Comparison of ENCODE assay signal across 1 cellular context in genomic region chr13:113584205-113584869, GRCh38.
TF ChIP-seq lines count a peak whose summit lies in the region.

A gene with protein sequence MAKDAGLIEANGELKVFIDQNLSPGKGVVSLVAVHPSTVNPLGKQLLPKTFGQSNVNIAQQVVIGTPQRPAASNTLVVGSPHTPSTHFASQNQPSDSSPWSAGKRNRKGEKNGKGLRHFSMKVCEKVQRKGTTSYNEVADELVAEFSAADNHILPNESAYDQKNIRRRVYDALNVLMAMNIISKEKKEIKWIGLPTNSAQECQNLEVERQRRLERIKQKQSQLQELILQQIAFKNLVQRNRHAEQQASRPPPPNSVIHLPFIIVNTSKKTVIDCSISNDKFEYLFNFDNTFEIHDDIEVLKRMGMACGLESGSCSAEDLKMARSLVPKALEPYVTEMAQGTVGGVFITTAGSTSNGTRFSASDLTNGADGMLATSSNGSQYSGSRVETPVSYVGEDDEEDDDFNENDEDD (plus strand): TSS chr13:113584753. CDS start chr13:113585838, 1,085 bp downstream.

TF ChIP-seq in GM12878, 131 proteins besides CTCF, POLR2A, EP300 and RAD21 (continued from another document and continues in another):
- TF ChIP-seq CHD2 (IDR thresholded peaks at IDR 0.05; ENCODE audit: borderline replicate concordance, low read depth, low read length) (no peak), TCF12 (IDR thresholded peaks at IDR 0.05; ENCODE audit: low read depth, low read length) (0 out of 2 replicates have a peak, but pooled peaks have one; percentile 5), KAT2A (conservative IDR thresholded peaks at IDR 0.05; ENCODE audit: control insufficient read depth, low read depth, low read length) (no peak), SPI1 (IDR thresholded peaks at IDR 0.05; ENCODE audit: borderline replicate concordance, insufficient read depth, low read depth, low read length) (no peak), ZNF384 (IDR thresholded peaks at IDR 0.05; ENCODE audit: borderline replicate concordance, low read depth, low read length) (no peak), POLR2AphosphoS5 (IDR thresholded peaks at IDR 0.05; ENCODE audit: low read length) (no peak), SUZ12 (IDR thresholded peaks at IDR 0.05; ENCODE audit: unreplicated experiment) (no peak), STAT3 (IDR thresholded peaks at IDR 0.05; ENCODE audit: low read depth, low read length) (no peak), BCLAF1 (IDR thresholded peaks at IDR 0.05) (no peak), ZBTB40 (IDR thresholded peaks at IDR 0.05; ENCODE audit: borderline replicate concordance) (no peak), SIN3A (IDR thresholded peaks at IDR 0.05; ENCODE audit: low read depth, low read length) (no peak), KDM1A (IDR thresholded peaks at IDR 0.05; ENCODE audit: borderline replicate concordance) (peak; percentile 36; the same call in 1 of the 2 replicates), TCF3 (IDR thresholded peaks at IDR 0.05; ENCODE audit: borderline replicate concordance, insufficient read depth, low read depth, low read length) (no peak), RB1 (IDR thresholded peaks at IDR 0.05; ENCODE audit: borderline replicate concordance) (peak; percentile 99), PAX8 (IDR thresholded peaks at IDR 0.05) (no peak), BCL11A (IDR thresholded peaks at IDR 0.05; ENCODE audit: low read depth, low read length) (no peak), PAX5 (IDR thresholded peaks at IDR 0.05; ENCODE audit: borderline replicate concordance, low read depth, low read length) (no peak), HDAC2 (IDR thresholded peaks at IDR 0.05) (no peak), ATF7 (IDR thresholded peaks at IDR 0.05; ENCODE audit: low read depth) (no peak), ZZZ3 (IDR thresholded peaks at IDR 0.05; ENCODE audit: control insufficient read depth, insufficient read length, low read depth) (no peak), IKZF1 (conservative IDR thresholded peaks at IDR 0.05) (peak; percentile 69), EED (IDR thresholded peaks at IDR 0.05; ENCODE audit: low read depth) (no peak), SRF (IDR thresholded peaks at IDR 0.05; ENCODE audit: low read depth in 2 of 2, low read length in 2 of 2) (no peak), CEBPB (IDR thresholded peaks at IDR 0.05; ENCODE audit: borderline replicate concordance in 1 of 2, low read depth in 2 of 2, low read length in 2 of 2) (no peak), STAT1 (conservative IDR thresholded peaks at IDR 0.05) (no peak)
- TF ChIP-seq, protein P1, sequence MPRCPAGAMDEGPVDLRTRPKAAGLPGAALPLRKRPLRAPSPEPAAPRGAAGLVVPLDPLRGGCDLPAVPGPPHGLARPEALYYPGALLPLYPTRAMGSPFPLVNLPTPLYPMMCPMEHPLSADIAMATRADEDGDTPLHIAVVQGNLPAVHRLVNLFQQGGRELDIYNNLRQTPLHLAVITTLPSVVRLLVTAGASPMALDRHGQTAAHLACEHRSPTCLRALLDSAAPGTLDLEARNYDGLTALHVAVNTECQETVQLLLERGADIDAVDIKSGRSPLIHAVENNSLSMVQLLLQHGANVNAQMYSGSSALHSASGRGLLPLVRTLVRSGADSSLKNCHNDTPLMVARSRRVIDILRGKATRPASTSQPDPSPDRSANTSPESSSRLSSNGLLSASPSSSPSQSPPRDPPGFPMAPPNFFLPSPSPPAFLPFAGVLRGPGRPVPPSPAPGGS (IDR thresholded peaks at IDR 0.05; ENCODE audit: borderline replicate concordance, insufficient read depth, low read depth, low read length, poor library complexity, severe bottlenecking) = no peak
- TF ChIP-seq, protein P2, sequence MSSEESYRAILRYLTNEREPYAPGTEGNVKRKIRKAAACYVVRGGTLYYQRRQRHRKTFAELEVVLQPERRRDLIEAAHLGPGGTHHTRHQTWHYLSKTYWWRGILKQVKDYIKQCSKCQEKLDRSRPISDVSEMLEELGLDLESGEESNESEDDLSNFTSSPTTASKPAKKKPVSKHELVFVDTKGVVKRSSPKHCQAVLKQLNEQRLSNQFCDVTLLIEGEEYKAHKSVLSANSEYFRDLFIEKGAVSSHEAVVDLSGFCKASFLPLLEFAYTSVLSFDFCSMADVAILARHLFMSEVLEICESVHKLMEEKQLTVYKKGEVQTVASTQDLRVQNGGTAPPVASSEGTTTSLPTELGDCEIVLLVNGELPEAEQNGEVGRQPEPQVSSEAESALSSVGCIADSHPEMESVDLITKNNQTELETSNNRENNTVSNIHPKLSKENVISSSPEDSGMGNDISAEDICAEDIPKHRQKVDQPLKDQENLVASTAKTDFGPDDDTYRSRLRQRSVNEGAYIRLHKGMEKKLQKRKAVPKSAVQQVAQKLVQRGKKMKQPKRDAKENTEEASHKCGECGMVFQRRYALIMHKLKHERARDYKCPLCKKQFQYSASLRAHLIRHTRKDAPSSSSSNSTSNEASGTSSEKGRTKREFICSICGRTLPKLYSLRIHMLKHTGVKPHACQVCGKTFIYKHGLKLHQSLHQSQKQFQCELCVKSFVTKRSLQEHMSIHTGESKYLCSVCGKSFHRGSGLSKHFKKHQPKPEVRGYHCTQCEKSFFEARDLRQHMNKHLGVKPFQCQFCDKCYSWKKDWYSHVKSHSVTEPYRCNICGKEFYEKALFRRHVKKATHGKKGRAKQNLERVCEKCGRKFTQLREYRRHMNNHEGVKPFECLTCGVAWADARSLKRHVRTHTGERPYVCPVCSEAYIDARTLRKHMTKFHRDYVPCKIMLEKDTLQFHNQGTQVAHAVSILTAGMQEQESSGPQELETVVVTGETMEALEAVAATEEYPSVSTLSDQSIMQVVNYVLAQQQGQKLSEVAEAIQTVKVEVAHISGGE (CRISPR knock-in tag; IDR thresholded peaks at IDR 0.05) = no peak
- TF ChIP-seq, protein P3, sequence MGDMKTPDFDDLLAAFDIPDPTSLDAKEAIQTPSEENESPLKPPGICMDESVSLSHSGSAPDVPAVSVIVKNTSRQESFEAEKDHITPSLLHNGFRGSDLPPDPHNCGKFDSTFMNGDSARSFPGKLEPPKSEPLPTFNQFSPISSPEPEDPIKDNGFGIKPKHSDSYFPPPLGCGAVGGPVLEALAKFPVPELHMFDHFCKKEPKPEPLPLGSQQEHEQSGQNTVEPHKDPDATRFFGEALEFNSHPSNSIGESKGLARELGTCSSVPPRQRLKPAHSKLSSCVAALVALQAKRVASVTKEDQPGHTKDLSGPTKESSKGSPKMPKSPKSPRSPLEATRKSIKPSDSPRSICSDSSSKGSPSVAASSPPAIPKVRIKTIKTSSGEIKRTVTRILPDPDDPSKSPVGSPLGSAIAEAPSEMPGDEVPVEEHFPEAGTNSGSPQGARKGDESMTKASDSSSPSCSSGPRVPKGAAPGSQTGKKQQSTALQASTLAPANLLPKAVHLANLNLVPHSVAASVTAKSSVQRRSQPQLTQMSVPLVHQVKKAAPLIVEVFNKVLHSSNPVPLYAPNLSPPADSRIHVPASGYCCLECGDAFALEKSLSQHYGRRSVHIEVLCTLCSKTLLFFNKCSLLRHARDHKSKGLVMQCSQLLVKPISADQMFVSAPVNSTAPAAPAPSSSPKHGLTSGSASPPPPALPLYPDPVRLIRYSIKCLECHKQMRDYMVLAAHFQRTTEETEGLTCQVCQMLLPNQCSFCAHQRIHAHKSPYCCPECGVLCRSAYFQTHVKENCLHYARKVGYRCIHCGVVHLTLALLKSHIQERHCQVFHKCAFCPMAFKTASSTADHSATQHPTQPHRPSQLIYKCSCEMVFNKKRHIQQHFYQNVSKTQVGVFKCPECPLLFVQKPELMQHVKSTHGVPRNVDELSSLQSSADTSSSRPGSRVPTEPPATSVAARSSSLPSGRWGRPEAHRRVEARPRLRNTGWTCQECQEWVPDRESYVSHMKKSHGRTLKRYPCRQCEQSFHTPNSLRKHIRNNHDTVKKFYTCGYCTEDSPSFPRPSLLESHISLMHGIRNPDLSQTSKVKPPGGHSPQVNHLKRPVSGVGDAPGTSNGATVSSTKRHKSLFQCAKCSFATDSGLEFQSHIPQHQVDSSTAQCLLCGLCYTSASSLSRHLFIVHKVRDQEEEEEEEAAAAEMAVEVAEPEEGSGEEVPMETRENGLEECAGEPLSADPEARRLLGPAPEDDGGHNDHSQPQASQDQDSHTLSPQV (IDR thresholded peaks at IDR 0.05) = no peak
- TF ChIP-seq, protein P4, sequence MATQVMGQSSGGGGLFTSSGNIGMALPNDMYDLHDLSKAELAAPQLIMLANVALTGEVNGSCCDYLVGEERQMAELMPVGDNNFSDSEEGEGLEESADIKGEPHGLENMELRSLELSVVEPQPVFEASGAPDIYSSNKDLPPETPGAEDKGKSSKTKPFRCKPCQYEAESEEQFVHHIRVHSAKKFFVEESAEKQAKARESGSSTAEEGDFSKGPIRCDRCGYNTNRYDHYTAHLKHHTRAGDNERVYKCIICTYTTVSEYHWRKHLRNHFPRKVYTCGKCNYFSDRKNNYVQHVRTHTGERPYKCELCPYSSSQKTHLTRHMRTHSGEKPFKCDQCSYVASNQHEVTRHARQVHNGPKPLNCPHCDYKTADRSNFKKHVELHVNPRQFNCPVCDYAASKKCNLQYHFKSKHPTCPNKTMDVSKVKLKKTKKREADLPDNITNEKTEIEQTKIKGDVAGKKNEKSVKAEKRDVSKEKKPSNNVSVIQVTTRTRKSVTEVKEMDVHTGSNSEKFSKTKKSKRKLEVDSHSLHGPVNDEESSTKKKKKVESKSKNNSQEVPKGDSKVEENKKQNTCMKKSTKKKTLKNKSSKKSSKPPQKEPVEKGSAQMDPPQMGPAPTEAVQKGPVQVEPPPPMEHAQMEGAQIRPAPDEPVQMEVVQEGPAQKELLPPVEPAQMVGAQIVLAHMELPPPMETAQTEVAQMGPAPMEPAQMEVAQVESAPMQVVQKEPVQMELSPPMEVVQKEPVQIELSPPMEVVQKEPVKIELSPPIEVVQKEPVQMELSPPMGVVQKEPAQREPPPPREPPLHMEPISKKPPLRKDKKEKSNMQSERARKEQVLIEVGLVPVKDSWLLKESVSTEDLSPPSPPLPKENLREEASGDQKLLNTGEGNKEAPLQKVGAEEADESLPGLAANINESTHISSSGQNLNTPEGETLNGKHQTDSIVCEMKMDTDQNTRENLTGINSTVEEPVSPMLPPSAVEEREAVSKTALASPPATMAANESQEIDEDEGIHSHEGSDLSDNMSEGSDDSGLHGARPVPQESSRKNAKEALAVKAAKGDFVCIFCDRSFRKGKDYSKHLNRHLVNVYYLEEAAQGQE (IDR thresholded peaks at IDR 0.05; ENCODE audit: low read depth, low read length) = no peak
